In the genomic region with DNA sequence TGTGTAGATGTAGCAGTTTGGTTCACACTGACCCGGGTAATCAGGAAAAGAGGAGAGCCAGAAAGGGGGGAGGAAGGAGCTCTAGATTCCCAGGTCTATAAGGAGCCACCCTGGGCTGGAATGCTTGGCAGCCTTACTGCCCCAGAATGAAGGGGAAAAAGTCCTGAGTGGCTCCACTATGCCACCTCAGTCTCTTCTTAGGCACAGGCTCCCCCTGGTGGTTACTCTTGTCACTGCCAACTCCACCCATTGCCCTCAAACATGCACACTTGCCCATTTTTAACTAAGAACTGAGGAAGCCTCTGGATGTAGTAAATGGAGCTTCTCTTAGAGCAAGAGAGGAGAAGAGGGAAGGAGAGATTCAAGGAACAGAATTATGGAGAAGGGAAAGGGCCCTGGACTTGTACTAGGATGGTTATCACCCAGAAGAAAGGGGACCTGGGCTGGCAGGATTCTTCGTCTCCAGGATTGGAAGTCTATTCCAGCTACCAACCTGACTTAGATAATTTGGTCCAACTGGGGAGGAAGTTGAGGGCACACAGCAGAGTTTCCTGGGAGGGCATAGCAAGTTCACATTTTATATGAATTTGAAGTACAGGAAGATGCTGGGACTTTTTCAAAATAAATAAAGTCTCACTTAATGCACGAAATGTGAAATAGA, we compare ENCODE assay signal across 1 cellular context.
TF ChIP-seq lines count a peak whose summit lies in the region.

No MANE protein-coding gene starts in this region.

TF ChIP-seq in HEK293, 187 proteins besides CTCF, POLR2A, EP300 and RAD21 (continued from another document):
- TF ChIP-seq, protein P1, sequence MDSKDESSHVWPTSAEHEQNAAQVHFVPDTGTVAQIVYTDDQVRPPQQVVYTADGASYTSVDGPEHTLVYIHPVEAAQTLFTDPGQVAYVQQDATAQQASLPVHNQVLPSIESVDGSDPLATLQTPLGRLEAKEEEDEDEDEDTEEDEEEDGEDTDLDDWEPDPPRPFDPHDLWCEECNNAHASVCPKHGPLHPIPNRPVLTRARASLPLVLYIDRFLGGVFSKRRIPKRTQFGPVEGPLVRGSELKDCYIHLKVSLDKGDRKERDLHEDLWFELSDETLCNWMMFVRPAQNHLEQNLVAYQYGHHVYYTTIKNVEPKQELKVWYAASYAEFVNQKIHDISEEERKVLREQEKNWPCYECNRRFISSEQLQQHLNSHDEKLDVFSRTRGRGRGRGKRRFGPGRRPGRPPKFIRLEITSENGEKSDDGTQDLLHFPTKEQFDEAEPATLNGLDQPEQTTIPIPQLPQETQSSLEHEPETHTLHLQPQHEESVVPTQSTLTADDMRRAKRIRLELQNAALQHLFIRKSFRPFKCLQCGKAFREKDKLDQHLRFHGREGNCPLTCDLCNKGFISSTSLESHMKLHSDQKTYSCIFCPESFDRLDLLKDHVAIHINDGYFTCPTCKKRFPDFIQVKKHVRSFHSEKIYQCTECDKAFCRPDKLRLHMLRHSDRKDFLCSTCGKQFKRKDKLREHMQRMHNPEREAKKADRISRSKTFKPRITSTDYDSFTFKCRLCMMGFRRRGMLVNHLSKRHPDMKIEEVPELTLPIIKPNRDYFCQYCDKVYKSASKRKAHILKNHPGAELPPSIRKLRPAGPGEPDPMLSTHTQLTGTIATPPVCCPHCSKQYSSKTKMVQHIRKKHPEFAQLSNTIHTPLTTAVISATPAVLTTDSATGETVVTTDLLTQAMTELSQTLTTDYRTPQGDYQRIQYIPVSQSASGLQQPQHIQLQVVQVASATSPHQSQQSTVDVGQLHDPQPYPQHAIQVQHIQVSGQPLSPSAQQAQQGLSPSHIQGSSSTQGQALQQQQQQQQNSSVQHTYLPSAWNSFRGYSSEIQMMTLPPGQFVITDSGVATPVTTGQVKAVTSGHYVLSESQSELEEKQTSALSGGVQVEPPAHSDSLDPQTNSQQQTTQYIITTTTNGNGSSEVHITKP (tag by site-specific recombination; IDR thresholded peaks at IDR 0.05), result no peak
- TF ChIP-seq GLI4 (tag by site-specific recombination; IDR thresholded peaks at IDR 0.05) (no peak), KLF1 (tag by site-specific recombination; IDR thresholded peaks at IDR 0.05) (peak; percentile 63), ZNF202 (tag by site-specific recombination; IDR thresholded peaks at IDR 0.05; ENCODE audit: borderline replicate concordance) (no peak), OVOL3 (tag by site-specific recombination; IDR thresholded peaks at IDR 0.05) (no peak), ZNF600 (tag by site-specific recombination; IDR thresholded peaks at IDR 0.05) (peak; percentile 97), ZFP41 (tag by site-specific recombination; IDR thresholded peaks at IDR 0.05; ENCODE audit: borderline replicate concordance) (no peak), ZNF837 (tag by site-specific recombination; IDR thresholded peaks at IDR 0.05) (no peak), IKZF3 (tag by site-specific recombination; IDR thresholded peaks at IDR 0.05) (peak; percentile 55; the same call in 1 of the 2 replicates), ZBTB17 (tag by site-specific recombination; IDR thresholded peaks at IDR 0.05) (peak; percentile 44; the same call in 1 of the 2 replicates), SP7 (tag by site-specific recombination; IDR thresholded peaks at IDR 0.05) (peak; percentile 34; the same call in 1 of the 2 replicates), KLF8 (tag by site-specific recombination; IDR thresholded peaks at IDR 0.05) (peak; percentile 42; the same call in 1 of the 2 replicates), OSR2 (tag by site-specific recombination; IDR thresholded peaks at IDR 0.05) (no peak), ZNF654 (tag by site-specific recombination; IDR thresholded peaks at IDR 0.05; ENCODE audit: low read depth) (peak; percentile 90), ZBTB8A (tag by site-specific recombination; IDR thresholded peaks at IDR 0.05) (0 out of 2 replicates have a peak, but pooled peaks have one; percentile 15), SCRT1 (tag by site-specific recombination; IDR thresholded peaks at IDR 0.05; ENCODE audit: borderline replicate concordance) (no peak), ZNF664 (tag by site-specific recombination; IDR thresholded peaks at IDR 0.05) (no peak)
- TF ChIP-seq, protein P2, sequence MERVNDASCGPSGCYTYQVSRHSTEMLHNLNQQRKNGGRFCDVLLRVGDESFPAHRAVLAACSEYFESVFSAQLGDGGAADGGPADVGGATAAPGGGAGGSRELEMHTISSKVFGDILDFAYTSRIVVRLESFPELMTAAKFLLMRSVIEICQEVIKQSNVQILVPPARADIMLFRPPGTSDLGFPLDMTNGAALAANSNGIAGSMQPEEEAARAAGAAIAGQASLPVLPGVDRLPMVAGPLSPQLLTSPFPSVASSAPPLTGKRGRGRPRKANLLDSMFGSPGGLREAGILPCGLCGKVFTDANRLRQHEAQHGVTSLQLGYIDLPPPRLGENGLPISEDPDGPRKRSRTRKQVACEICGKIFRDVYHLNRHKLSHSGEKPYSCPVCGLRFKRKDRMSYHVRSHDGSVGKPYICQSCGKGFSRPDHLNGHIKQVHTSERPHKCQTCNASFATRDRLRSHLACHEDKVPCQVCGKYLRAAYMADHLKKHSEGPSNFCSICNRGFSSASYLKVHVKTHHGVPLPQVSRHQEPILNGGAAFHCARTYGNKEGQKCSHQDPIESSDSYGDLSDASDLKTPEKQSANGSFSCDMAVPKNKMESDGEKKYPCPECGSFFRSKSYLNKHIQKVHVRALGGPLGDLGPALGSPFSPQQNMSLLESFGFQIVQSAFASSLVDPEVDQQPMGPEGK (tag by site-specific recombination; IDR thresholded peaks at IDR 0.05), result peak; percentile 32; the same call in 1 of the 2 replicates
- TF ChIP-seq, protein P3, sequence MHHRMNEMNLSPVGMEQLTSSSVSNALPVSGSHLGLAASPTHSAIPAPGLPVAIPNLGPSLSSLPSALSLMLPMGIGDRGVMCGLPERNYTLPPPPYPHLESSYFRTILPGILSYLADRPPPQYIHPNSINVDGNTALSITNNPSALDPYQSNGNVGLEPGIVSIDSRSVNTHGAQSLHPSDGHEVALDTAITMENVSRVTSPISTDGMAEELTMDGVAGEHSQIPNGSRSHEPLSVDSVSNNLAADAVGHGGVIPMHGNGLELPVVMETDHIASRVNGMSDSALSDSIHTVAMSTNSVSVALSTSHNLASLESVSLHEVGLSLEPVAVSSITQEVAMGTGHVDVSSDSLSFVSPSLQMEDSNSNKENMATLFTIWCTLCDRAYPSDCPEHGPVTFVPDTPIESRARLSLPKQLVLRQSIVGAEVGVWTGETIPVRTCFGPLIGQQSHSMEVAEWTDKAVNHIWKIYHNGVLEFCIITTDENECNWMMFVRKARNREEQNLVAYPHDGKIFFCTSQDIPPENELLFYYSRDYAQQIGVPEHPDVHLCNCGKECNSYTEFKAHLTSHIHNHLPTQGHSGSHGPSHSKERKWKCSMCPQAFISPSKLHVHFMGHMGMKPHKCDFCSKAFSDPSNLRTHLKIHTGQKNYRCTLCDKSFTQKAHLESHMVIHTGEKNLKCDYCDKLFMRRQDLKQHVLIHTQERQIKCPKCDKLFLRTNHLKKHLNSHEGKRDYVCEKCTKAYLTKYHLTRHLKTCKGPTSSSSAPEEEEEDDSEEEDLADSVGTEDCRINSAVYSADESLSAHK (tag by site-specific recombination; IDR thresholded peaks at IDR 0.05), result no peak
- TF ChIP-seq, protein P4, sequence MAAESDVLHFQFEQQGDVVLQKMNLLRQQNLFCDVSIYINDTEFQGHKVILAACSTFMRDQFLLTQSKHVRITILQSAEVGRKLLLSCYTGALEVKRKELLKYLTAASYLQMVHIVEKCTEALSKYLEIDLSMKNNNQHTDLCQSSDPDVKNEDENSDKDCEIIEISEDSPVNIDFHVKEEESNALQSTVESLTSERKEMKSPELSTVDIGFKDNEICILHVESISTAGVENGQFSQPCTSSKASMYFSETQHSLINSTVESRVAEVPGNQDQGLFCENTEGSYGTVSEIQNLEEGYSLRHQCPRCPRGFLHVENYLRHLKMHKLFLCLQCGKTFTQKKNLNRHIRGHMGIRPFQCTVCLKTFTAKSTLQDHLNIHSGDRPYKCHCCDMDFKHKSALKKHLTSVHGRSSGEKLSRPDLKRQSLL (tag by site-specific recombination; IDR thresholded peaks at IDR 0.05), result peak; percentile 53
- TF ChIP-seq, protein P5, sequence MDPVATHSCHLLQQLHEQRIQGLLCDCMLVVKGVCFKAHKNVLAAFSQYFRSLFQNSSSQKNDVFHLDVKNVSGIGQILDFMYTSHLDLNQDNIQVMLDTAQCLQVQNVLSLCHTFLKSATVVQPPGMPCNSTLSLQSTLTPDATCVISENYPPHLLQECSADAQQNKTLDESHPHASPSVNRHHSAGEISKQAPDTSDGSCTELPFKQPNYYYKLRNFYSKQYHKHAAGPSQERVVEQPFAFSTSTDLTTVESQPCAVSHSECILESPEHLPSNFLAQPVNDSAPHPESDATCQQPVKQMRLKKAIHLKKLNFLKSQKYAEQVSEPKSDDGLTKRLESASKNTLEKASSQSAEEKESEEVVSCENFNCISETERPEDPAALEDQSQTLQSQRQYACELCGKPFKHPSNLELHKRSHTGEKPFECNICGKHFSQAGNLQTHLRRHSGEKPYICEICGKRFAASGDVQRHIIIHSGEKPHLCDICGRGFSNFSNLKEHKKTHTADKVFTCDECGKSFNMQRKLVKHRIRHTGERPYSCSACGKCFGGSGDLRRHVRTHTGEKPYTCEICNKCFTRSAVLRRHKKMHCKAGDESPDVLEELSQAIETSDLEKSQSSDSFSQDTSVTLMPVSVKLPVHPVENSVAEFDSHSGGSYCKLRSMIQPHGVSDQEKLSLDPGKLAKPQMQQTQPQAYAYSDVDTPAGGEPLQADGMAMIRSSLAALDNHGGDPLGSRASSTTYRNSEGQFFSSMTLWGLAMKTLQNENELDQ (tag by site-specific recombination; IDR thresholded peaks at IDR 0.05; ENCODE audit: low read depth), result no peak
- TF ChIP-seq, protein P6, sequence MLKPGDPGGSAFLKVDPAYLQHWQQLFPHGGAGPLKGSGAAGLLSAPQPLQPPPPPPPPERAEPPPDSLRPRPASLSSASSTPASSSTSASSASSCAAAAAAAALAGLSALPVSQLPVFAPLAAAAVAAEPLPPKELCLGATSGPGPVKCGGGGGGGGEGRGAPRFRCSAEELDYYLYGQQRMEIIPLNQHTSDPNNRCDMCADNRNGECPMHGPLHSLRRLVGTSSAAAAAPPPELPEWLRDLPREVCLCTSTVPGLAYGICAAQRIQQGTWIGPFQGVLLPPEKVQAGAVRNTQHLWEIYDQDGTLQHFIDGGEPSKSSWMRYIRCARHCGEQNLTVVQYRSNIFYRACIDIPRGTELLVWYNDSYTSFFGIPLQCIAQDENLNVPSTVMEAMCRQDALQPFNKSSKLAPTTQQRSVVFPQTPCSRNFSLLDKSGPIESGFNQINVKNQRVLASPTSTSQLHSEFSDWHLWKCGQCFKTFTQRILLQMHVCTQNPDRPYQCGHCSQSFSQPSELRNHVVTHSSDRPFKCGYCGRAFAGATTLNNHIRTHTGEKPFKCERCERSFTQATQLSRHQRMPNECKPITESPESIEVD (tag by site-specific recombination; IDR thresholded peaks at IDR 0.05), result no peak
